15 cellular contexts compared by ENCODE assay signal in the genomic region with DNA sequence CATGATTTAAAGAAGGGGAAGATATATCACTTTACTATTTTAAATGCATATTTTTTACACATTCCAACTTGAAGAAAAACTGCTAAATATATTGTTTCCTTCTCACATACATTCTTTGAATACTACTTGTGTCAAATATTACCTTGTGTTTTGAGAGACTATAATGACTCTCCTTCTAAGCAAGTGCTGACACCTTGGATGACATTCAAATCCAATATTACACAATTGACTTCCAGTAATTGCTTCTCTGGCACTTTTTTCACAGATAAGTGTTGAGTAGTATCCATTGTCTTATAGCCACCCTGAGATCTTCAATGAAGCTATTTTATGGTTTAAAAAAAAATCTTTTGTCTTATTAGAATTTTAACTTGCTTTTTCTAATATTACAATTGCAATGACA.
"Had no signal": no experiment of that assay in that cellular context is flagged by ENCODE, and none has a peak within 500 bp of the region (broad histone marks: within the 10 kb centered on the region; RNA-seq: fewer than 3 reads in every experiment).

No MANE protein-coding gene starts in this region.

- H3K27me3 Mint-ChIP-seq: brain had no signal

- H3K4me3 ChIP-seq: colonic mucosa, gastrocnemius medialis, ovary, psoas muscle, upper lobe of right lung had no signal

- ATAC-seq: esophagus mucosa; gastrocnemius medialis; left lobe of liver; psoas muscle; right cardiac atrium; stimulated activated memory B cell treated with anti-CD40 and anti-IgM and Interleukin-4, amounts not matched to agents 10 μg/mL and 1 μg/mL and 100 μg/mL, for 72 hours; upper lobe of right lung had no signal

- H3K27me3 ChIP-seq: colonic mucosa, gastrocnemius medialis, ovary, upper lobe of right lung had no signal

- H3K4me1 ChIP-seq: colonic mucosa, gastrocnemius medialis, psoas muscle had no signal

- H3K36me3 ChIP-seq: colonic mucosa, gastrocnemius medialis, ovary, upper lobe of right lung had no signal

- H3K36me3 Mint-ChIP-seq: brain; stimulated activated memory B cell treated with anti-CD40 and anti-IgM and Interleukin-4, amounts not matched to agents 10 μg/mL and 1 μg/mL and 100 μg/mL, for 72 hours had no signal

- H3K4me1 Mint-ChIP-seq: brain had no signal

- H3K27ac Mint-ChIP-seq: activated T-helper 1 cell treated with anti-CD3 and anti-CD28 coated beads, Interleukin-12 subunit alpha, Interleukin-12 subunit beta, Interleukin-2, Interleukin-4 antibody, amounts not matched to agents 30 ng/mL and 10 ng/mL and 1 ng/mL, durations not matched to agents 14 hours and 24 hours and 36 hours; brain; stimulated activated memory B cell treated with anti-CD40 and anti-IgM and Interleukin-4, amounts not matched to agents 10 μg/mL and 1 μg/mL and 100 μg/mL, for 72 hours had no signal

- H3K27ac ChIP-seq: colonic mucosa, gastrocnemius medialis, ovary, psoas muscle, upper lobe of right lung had no signal

- H3K9me3 ChIP-seq: colonic mucosa, gastrocnemius medialis, ovary, psoas muscle, upper lobe of right lung had no signal

- DNase-seq: activated T-cell treated with anti-CD3 and anti-CD28 coated beads for 4 hours, anterior cingulate cortex, colonic mucosa, gastrocnemius medialis, head of caudate nucleus, kidney, ovary, psoas muscle, right cardiac atrium, upper lobe of right lung had no signal

- H3K4me3 Mint-ChIP-seq: activated T-helper 1 cell treated with anti-CD3 and anti-CD28 coated beads, Interleukin-12 subunit alpha, Interleukin-12 subunit beta, Interleukin-2, Interleukin-4 antibody, amounts not matched to agents 30 ng/mL and 10 ng/mL and 1 ng/mL, durations not matched to agents 14 hours and 24 hours and 36 hours; brain; stimulated activated memory B cell treated with anti-CD40 and anti-IgM and Interleukin-4, amounts not matched to agents 10 μg/mL and 1 μg/mL and 100 μg/mL, for 72 hours had no signal
